ENCODE assay signal across 6 cellular contexts in genomic region chr22:17816649-17817048, GRCh38.
"Had no signal": no experiment of that assay in that cellular context is flagged by ENCODE, and none has a peak within 500 bp of the region (broad histone marks: within the 10 kb centered on the region; RNA-seq: fewer than 3 reads in every experiment).

No MANE protein-coding gene starts in this region.

- H3K4me3 ChIP-seq: K562 had no signal

- H3K27me3 Mint-ChIP-seq: IgD-negative memory B cell had no signal

- H3K36me3 Mint-ChIP-seq: IgD-negative memory B cell had no signal

- H3K9me3 Mint-ChIP-seq: IgD-negative memory B cell had no signal

- H3K27ac ChIP-seq: HL-60 had no signal

- DNase-seq: IMR-90, KBM-7 had no signal

- H3K4me3 Mint-ChIP-seq: IgD-negative memory B cell had no signal

- ATAC-seq: HepG2 had no signal

- H3K4me1 Mint-ChIP-seq: IgD-negative memory B cell had no signal
